In the genomic region with DNA sequence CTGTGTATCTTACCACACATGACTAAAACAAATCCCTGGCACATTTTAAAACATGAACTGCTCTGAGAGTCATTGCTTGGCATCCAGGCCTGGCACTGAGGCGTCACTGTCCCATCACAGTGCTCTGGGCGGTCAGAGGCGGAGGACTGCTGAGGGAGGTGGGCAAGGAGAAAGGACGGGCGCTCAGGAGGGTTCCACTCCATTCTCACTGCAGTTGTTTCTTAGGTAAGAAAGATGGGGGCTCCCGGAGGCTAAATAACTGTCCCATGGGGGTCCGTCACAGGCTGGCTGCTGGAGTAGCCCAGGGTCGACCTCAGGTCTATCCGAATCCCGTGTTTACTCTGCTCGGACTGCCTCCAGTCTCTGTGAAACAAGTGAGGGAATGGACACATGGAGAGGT, we compare ENCODE assay signal across 40 cellular contexts.
"Had no signal": no experiment of that assay in that cellular context is flagged by ENCODE, and none has a peak within 500 bp of the region (broad histone marks: within the 10 kb centered on the region; RNA-seq: fewer than 3 reads in every experiment).

No MANE protein-coding gene starts in this region.

- H3K9me3 ChIP-seq: adrenal gland, body of pancreas had no signal

- H3K27ac ChIP-seq: adrenal gland, ascending aorta, body of pancreas, brain microvascular endothelial cell, breast epithelium, cardiac muscle cell had no signal

- H3K36me3 ChIP-seq: adrenal gland, ascending aorta, brain microvascular endothelial cell, breast epithelium, cardiac muscle cell had no signal

- FAIRE-seq: astrocyte, bronchial epithelial cell had no signal

- H3K27me3 Mint-ChIP-seq: activated naive CD4-positive, alpha-beta T cell treated with anti-CD3 and anti-CD28 coated beads, Interleukin-2, amount 50 U/mL, for 24 hours; activated naive CD8-positive, alpha-beta T cell; activated naive CD8-positive, alpha-beta T cell treated with anti-CD3 and anti-CD28 coated beads for 36 hours; activated naive CD8-positive, alpha-beta T cell treated with anti-CD3 and anti-CD28 coated beads, Interleukin-2, amount 50 U/mL, for 24 hours; activated T-cell treated with anti-CD3 and anti-CD28 coated beads, Interleukin-2, amount 50 U/mL, for 24 hours; activated T-helper 17 cell treated with anti-CD3 and anti-CD28 coated beads, Interleukin-2, amount 50 U/mL, for 72 hours; central memory CD8-positive, alpha-beta T cell had no signal

- H3K36me3 Mint-ChIP-seq: activated naive CD4-positive, alpha-beta T cell treated with anti-CD3 and anti-CD28 coated beads, Interleukin-2, amount 10 ng/mL, durations not matched to agents 7 days and 5 days; activated naive CD4-positive, alpha-beta T cell treated with anti-CD3 and anti-CD28 coated beads, Interleukin-2, amount 50 U/mL, for 24 hours; activated naive CD4-positive, alpha-beta T cell treated with anti-CD3 and anti-CD28 coated beads, Interleukin-2, amount 50 U/mL, for 72 hours; activated naive CD8-positive, alpha-beta T cell; activated naive CD8-positive, alpha-beta T cell treated with anti-CD3 and anti-CD28 coated beads for 36 hours; activated naive CD8-positive, alpha-beta T cell treated with anti-CD3 and anti-CD28 coated beads, Interleukin-2, amount 10 ng/mL, durations not matched to agents 7 days and 5 days; brain had no signal

- H3K9me3 Mint-ChIP-seq: activated naive CD4-positive, alpha-beta T cell treated with anti-CD3 and anti-CD28 coated beads for 36 hours; activated naive CD4-positive, alpha-beta T cell treated with anti-CD3 and anti-CD28 coated beads, Interleukin-2, amount 50 U/mL, for 24 hours; activated naive CD4-positive, alpha-beta T cell treated with anti-CD3 and anti-CD28 coated beads, Interleukin-2, amount 50 U/mL, for 72 hours; activated naive CD8-positive, alpha-beta T cell treated with anti-CD3 and anti-CD28 coated beads for 36 hours; activated naive CD8-positive, alpha-beta T cell treated with anti-CD3 and anti-CD28 coated beads, Interleukin-2, amount 10 ng/mL, durations not matched to agents 7 days and 5 days; activated naive CD8-positive, alpha-beta T cell treated with anti-CD3 and anti-CD28 coated beads, Interleukin-2, amount 50 U/mL, for 24 hours; activated T-cell treated with anti-CD3 and anti-CD28 coated beads, Interleukin-2, amount 50 U/mL, for 24 hours; activated T-cell treated with anti-CD3 and anti-CD28 coated beads, Interleukin-2, amount 50 U/mL, for 72 hours; activated T-helper 17 cell treated with anti-CD3 and anti-CD28 coated beads, Interleukin-2, amount 50 U/mL, for 72 hours; activated T-helper 2 cell treated with anti-CD3 and anti-CD28 coated beads, Interferon-gamma antibody, Interleukin-2, Interleukin-4, amounts not matched to agents 10 μg/mL and 5 μg/mL and 100 μg/mL, durations not matched to agents 14 hours and 24 hours and 36 hours; central memory CD8-positive, alpha-beta T cell had no signal

- H3K4me3 Mint-ChIP-seq: activated naive CD4-positive, alpha-beta T cell treated with anti-CD3 and anti-CD28 coated beads for 36 hours; activated naive CD4-positive, alpha-beta T cell treated with anti-CD3 and anti-CD28 coated beads, Interleukin-2, amount 10 ng/mL, durations not matched to agents 7 days and 5 days; activated naive CD4-positive, alpha-beta T cell treated with anti-CD3 and anti-CD28 coated beads, Interleukin-2, amount 50 U/mL, for 24 hours; activated naive CD8-positive, alpha-beta T cell; activated naive CD8-positive, alpha-beta T cell treated with anti-CD3 and anti-CD28 coated beads for 36 hours; activated naive CD8-positive, alpha-beta T cell treated with anti-CD3 and anti-CD28 coated beads, Interleukin-2, amount 10 ng/mL, durations not matched to agents 7 days and 5 days; activated naive CD8-positive, alpha-beta T cell treated with anti-CD3 and anti-CD28 coated beads, Interleukin-2, amount 50 U/mL, for 24 hours; activated T-cell treated with anti-CD3 and anti-CD28 coated beads, Interleukin-2, amount 50 U/mL, for 24 hours; activated T-cell treated with anti-CD3 and anti-CD28 coated beads, Interleukin-2, amount 50 U/mL, for 4 hours; activated T-cell treated with anti-CD3 and anti-CD28 coated beads, Interleukin-2, amount 50 U/mL, for 72 hours; activated T-helper 1 cell treated with anti-CD3 and anti-CD28 coated beads, Interleukin-12 subunit alpha, Interleukin-12 subunit beta, Interleukin-2, Interleukin-4 antibody, amounts not matched to agents 30 ng/mL and 10 ng/mL and 1 ng/mL, durations not matched to agents 14 hours and 24 hours and 36 hours; activated T-helper 17 cell treated with anti-CD3 and anti-CD28 coated beads, Interleukin-2, amount 50 U/mL, for 72 hours; brain; central memory CD8-positive, alpha-beta T cell had no signal

- H3K4me1 Mint-ChIP-seq: activated naive CD4-positive, alpha-beta T cell treated with anti-CD3 and anti-CD28 coated beads, Interleukin-2, amount 50 U/mL, for 24 hours; activated T-helper 17 cell treated with anti-CD3 and anti-CD28 coated beads, Interleukin-2, amount 50 U/mL, for 72 hours; brain had no signal

- H3K27me3 ChIP-seq: adrenal gland, ascending aorta, body of pancreas, brain microvascular endothelial cell, breast epithelium, cardiac muscle cell had no signal

- H3K27ac Mint-ChIP-seq: activated naive CD4-positive, alpha-beta T cell treated with anti-CD3 and anti-CD28 coated beads for 36 hours; activated naive CD4-positive, alpha-beta T cell treated with anti-CD3 and anti-CD28 coated beads, Interleukin-2, amount 10 ng/mL, durations not matched to agents 7 days and 5 days; activated naive CD4-positive, alpha-beta T cell treated with anti-CD3 and anti-CD28 coated beads, Interleukin-2, amount 50 U/mL, for 24 hours; activated naive CD4-positive, alpha-beta T cell treated with anti-CD3 and anti-CD28 coated beads, Interleukin-2, amount 50 U/mL, for 72 hours; activated naive CD8-positive, alpha-beta T cell; activated naive CD8-positive, alpha-beta T cell treated with anti-CD3 and anti-CD28 coated beads for 36 hours; activated naive CD8-positive, alpha-beta T cell treated with anti-CD3 and anti-CD28 coated beads, Interleukin-2, amount 10 ng/mL, durations not matched to agents 7 days and 5 days; activated naive CD8-positive, alpha-beta T cell treated with anti-CD3 and anti-CD28 coated beads, Interleukin-2, amount 50 U/mL, for 24 hours; activated T-cell treated with anti-CD3 and anti-CD28 coated beads, Interleukin-2, amount 50 U/mL, for 24 hours; activated T-cell treated with anti-CD3 and anti-CD28 coated beads, Interleukin-2, amount 50 U/mL, for 72 hours; activated T-helper 1 cell treated with anti-CD3 and anti-CD28 coated beads, Interleukin-12 subunit alpha, Interleukin-12 subunit beta, Interleukin-2, Interleukin-4 antibody, amounts not matched to agents 30 ng/mL and 10 ng/mL and 1 ng/mL, durations not matched to agents 14 hours and 24 hours and 36 hours; activated T-helper 17 cell treated with anti-CD3 and anti-CD28 coated beads, Interleukin-2, amount 50 U/mL, for 72 hours; activated T-helper 2 cell treated with anti-CD3 and anti-CD28 coated beads, Interferon-gamma antibody, Interleukin-2, Interleukin-4, amounts not matched to agents 10 μg/mL and 5 μg/mL and 100 μg/mL, durations not matched to agents 14 hours and 24 hours and 36 hours; brain had no signal

- H3K4me3 ChIP-seq: adrenal gland, ascending aorta, body of pancreas, breast epithelium, cardiac muscle cell had no signal

- ATAC-seq: activated naive CD4-positive, alpha-beta T cell treated with anti-CD3 and anti-CD28 coated beads, Interleukin-2, amount 50 U/mL, for 72 hours; activated naive CD8-positive, alpha-beta T cell treated with anti-CD3 and anti-CD28 coated beads, Interleukin-2, amount 50 U/mL, for 24 hours; activated T-cell treated with anti-CD3 and anti-CD28 coated beads, Interleukin-2, amount 50 U/mL, for 4 hours; activated T-cell treated with anti-CD3 and anti-CD28 coated beads, Interleukin-2, amount 50 U/mL, for 72 hours; activated T-helper 17 cell treated with anti-CD3 and anti-CD28 coated beads, Interleukin-2, amount 50 U/mL, for 72 hours; body of pancreas had no signal

- H3K4me1 ChIP-seq: adrenal gland, ascending aorta, body of pancreas, breast epithelium had no signal

- DNase-seq: activated effector memory CD4-positive, alpha-beta T cell treated with anti-CD3 and anti-CD28 coated beads, Interleukin-2, amount 50 U/mL, for 16 hours; activated effector memory CD4-positive, alpha-beta T cell treated with Interleukin-2 at 50 U/mL for 16 hours; activated gamma-delta T cell; activated gamma-delta T cell treated with Interleukin-2 at 50 U/mL for 16 hours; activated naive CD4-positive, alpha-beta T cell; activated naive CD4-positive, alpha-beta T cell treated with anti-CD3 and anti-CD28 coated beads for 36 hours; activated naive CD4-positive, alpha-beta T cell treated with anti-CD3 and anti-CD28 coated beads, Interleukin-2, amount 10 ng/mL, durations not matched to agents 7 days and 5 days; activated naive CD4-positive, alpha-beta T cell treated with anti-CD3 and anti-CD28 coated beads, Interleukin-2, amount 50 U/mL, for 16 hours; activated naive CD4-positive, alpha-beta T cell treated with Interleukin-2 at 50 U/mL for 16 hours; activated naive CD8-positive, alpha-beta T cell treated with anti-CD3 and anti-CD28 coated beads for 36 hours; activated naive CD8-positive, alpha-beta T cell treated with anti-CD3 and anti-CD28 coated beads, Interleukin-2, amount 10 ng/mL, durations not matched to agents 7 days and 5 days; activated naive CD8-positive, alpha-beta T cell treated with anti-CD3 and anti-CD28 coated beads, Interleukin-2, amount 50 U/mL, for 24 hours; activated T-cell treated with anti-CD3 and anti-CD28 coated beads, Interleukin-2, amount 50 U/mL, for 1 hour; activated T-cell treated with anti-CD3 and anti-CD28 coated beads, Interleukin-2, amount 50 U/mL, for 24 hours; activated T-cell treated with anti-CD3 and anti-CD28 coated beads, Interleukin-2, amount 50 U/mL, for 4 hours; activated T-cell treated with anti-CD3 and anti-CD28 coated beads, Interleukin-2, amount 50 U/mL, for 48 hours; activated T-cell treated with anti-CD3 and anti-CD28 coated beads, Interleukin-2, amount 50 U/mL, for 72 hours; adrenal gland; amniotic stem cell; amygdala; anterior cingulate cortex; aorta; body of pancreas; brain microvascular endothelial cell; caudate nucleus; central memory CD4-positive, alpha-beta T cell; cerebellar nuclear complex had no signal
